In the genomic region with DNA sequence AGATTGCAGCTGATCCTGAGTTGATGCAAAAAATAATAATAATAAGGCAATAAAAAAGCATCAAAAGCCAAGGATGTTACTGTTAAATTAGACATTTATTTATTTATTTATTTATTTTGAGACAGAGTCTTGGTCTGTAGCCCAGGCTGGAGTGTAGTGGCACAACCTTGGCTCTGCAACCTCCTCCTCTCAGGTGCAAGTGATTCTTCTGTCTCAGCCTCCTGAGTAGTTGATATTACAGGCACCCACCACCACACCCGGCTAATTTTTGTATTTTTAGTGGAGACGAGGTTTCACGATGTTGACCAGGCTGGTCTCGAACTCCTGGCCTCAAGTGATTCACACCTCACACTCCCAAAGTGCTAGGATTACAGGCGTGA, we compare ENCODE assay signal across 19 cellular contexts.
"Had no signal": no experiment of that assay in that cellular context is flagged by ENCODE, and none has a peak within 500 bp of the region (broad histone marks: within the 10 kb centered on the region; RNA-seq: fewer than 3 reads in every experiment).

No MANE protein-coding gene starts in this region.

- H3K36me3 ChIP-seq: tibial artery had no signal

- FAIRE-seq: astrocyte, kidney had no signal

- H3K9ac ChIP-seq: parathyroid adenoma had no signal

- H3K9me3 ChIP-seq: tibial artery had no signal

- H3K27me3 ChIP-seq: tibial artery had no signal

- H3K4me1 ChIP-seq: parathyroid adenoma had no signal

- H3K79me2 ChIP-seq: parathyroid adenoma had no signal

- H3K4me3 ChIP-seq: dorsolateral prefrontal cortex, tibial artery had no signal

- H3K27ac ChIP-seq: dorsolateral prefrontal cortex, parathyroid adenoma, tibial artery had no signal

- DNase-seq: activated CD4-positive, alpha-beta T cell treated with anti-CD3 and anti-CD28 coated beads, Interleukin-2, amount 10 ng/mL, durations not matched to agents 7 days and 5 days; activated CD8-positive, alpha-beta memory T cell treated with anti-CD3 and anti-CD28 coated beads, Interleukin-2, amount 50 U/mL, for 4 hours; activated effector memory CD4-positive, alpha-beta T cell treated with Interleukin-2 at 50 U/mL for 16 hours; activated naive CD4-positive, alpha-beta T cell treated with anti-CD3 and anti-CD28 coated beads, Interleukin-2, amount 50 U/mL, for 16 hours; activated T-cell treated with anti-CD3 and anti-CD28 coated beads, Interleukin-2, amount 50 U/mL, for 48 hours; dorsolateral prefrontal cortex; glutamatergic neuron; kidney; mesenchymal stem cell; naive thymus-derived CD8-positive, alpha-beta T cell; stimulated activated CD4-positive, alpha-beta T cell treated with anti-CD3 and anti-CD28 coated beads, Interleukin-12 subunit alpha, Interleukin-12 subunit beta, amount 100 ng/mL, for 4 hours; stimulated activated CD4-positive, alpha-beta T cell treated with anti-CD3 and anti-CD28 coated beads, Interleukin-1b, Interleukin-23, amount 100 ng/mL, for 48 hours; stimulated activated naive CD4-positive, alpha-beta T cell treated with Interleukin-2 at 50 U/mL for 16 hours; T-cell; T-helper 9 cell; tibial artery had no signal

- ATAC-seq: naive thymus-derived CD8-positive, alpha-beta T cell; SK-N-SH treated with all-trans-retinoic acid at 6 μM for 48 hours; T-cell had no signal

- H2AFZ ChIP-seq: parathyroid adenoma had no signal
